In the genomic region with DNA sequence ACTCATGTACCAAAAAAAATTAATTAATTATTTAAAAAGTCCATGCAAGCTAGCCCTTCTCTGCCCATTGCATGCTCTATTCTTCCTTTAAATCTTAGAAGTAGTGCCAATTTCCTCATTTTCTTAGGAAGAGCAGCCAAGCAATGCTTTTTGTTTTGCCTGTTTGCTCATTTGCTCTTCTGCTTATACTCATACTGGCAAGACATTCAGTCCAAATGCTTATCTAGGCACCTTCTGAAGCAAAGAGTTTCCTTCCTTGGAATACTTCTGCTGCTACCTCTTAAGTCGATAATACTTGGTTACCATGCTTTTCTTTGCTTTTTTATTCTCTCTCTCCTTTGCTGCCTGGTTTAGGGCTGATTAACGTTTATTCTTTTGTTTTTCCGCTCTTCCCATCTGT, we compare ENCODE assay signal across 36 cellular contexts.
"Had no signal": no experiment of that assay in that cellular context is flagged by ENCODE, and none has a peak within 500 bp of the region (broad histone marks: within the 10 kb centered on the region; RNA-seq: fewer than 3 reads in every experiment).

No MANE protein-coding gene starts in this region.

- DNase-seq: activated CD4-positive, alpha-beta memory T cell treated with anti-CD3 and anti-CD28 coated beads for 36 hours; activated CD4-positive, alpha-beta T cell treated with anti-CD3 and anti-CD28 coated beads for 36 hours; activated CD4-positive, alpha-beta T cell treated with anti-CD3 and anti-CD28 coated beads, Interleukin-2, amount 10 ng/mL, durations not matched to agents 24 days and 14 days; activated CD4-positive, CD25-positive, alpha-beta regulatory T cell; activated CD4-positive, CD25-positive, alpha-beta regulatory T cell treated with anti-CD3 and anti-CD28 coated beads, Interleukin-2, amount 50 U/mL, for 72 hours; activated CD8-positive, alpha-beta memory T cell treated with anti-CD3 and anti-CD28 coated beads, Interleukin-2, amount 10 ng/mL, durations not matched to agents 7 days and 5 days; activated CD8-positive, alpha-beta memory T cell treated with anti-CD3 and anti-CD28 coated beads, Interleukin-2, amount 50 U/mL, for 4 hours; activated CD8-positive, alpha-beta T cell treated with anti-CD3 and anti-CD28 coated beads, Interleukin-2, amount 10 ng/mL, durations not matched to agents 7 days and 5 days; activated effector memory CD4-positive, alpha-beta T cell treated with anti-CD3 and anti-CD28 coated beads, Interleukin-2, amount 50 U/mL, for 16 hours; activated naive CD4-positive, alpha-beta T cell treated with anti-CD3 and anti-CD28 coated beads for 36 hours; activated naive CD8-positive, alpha-beta T cell treated with anti-CD3 and anti-CD28 coated beads for 36 hours; activated naive CD8-positive, alpha-beta T cell treated with anti-CD3 and anti-CD28 coated beads, Interleukin-2, amount 50 U/mL, for 24 hours; activated T-cell treated with anti-CD3 and anti-CD28 coated beads, Interleukin-2, amount 50 U/mL, for 1 hour; activated T-cell treated with anti-CD3 and anti-CD28 coated beads, Interleukin-2, amount 50 U/mL, for 48 hours; adrenal gland; amygdala; aorta; central memory CD4-positive, alpha-beta T cell; cerebellar nuclear complex; colonic mucosa; dorsolateral prefrontal cortex; effector memory CD4-positive, alpha-beta T cell; endodermal cell; foreskin keratinocyte; gastrocnemius medialis; glutamatergic neuron; heart left ventricle; T-helper 2 cell had no signal

- H3K4me3 ChIP-seq: adrenal gland, breast epithelium, cardiac muscle cell, colonic mucosa, dorsolateral prefrontal cortex, gastrocnemius medialis, heart left ventricle had no signal

- H3K36me3 Mint-ChIP-seq: activated CD4-positive, alpha-beta memory T cell treated with anti-CD3 and anti-CD28 coated beads for 36 hours; activated CD8-positive, alpha-beta memory T cell treated with anti-CD3 and anti-CD28 coated beads, Interleukin-2, amount 10 ng/mL, durations not matched to agents 7 days and 5 days; activated naive CD4-positive, alpha-beta T cell treated with anti-CD3 and anti-CD28 coated beads, Interleukin-2, amount 50 U/mL, for 24 hours; activated naive CD8-positive, alpha-beta T cell treated with anti-CD3 and anti-CD28 coated beads for 36 hours; brain had no signal

- H3K27me3 Mint-ChIP-seq: activated CD4-positive, alpha-beta memory T cell treated with anti-CD3 and anti-CD28 coated beads for 36 hours; activated CD4-positive, alpha-beta T cell treated with anti-CD3 and anti-CD28 coated beads for 36 hours; activated CD4-positive, alpha-beta T cell treated with anti-CD3 and anti-CD28 coated beads, Interleukin-2, amount 10 ng/mL, durations not matched to agents 24 days and 14 days; activated CD8-positive, alpha-beta memory T cell treated with anti-CD3 and anti-CD28 coated beads, Interleukin-2, amount 10 ng/mL, durations not matched to agents 7 days and 5 days; activated naive CD4-positive, alpha-beta T cell treated with anti-CD3 and anti-CD28 coated beads, Interleukin-2, amount 50 U/mL, for 24 hours; activated naive CD8-positive, alpha-beta T cell treated with anti-CD3 and anti-CD28 coated beads for 36 hours; activated naive CD8-positive, alpha-beta T cell treated with anti-CD3 and anti-CD28 coated beads, Interleukin-2, amount 50 U/mL, for 24 hours; dendritic cell treated with granulocyte-macrophage colony-stimulating factor and Interleukin-4, amounts not matched to agents 40 ng/mL and 50 ng/mL, for 4 days had no signal

- H3K4me1 Mint-ChIP-seq: activated CD4-positive, alpha-beta T cell treated with anti-CD3 and anti-CD28 coated beads, Interleukin-2, amount 10 ng/mL, durations not matched to agents 24 days and 14 days; activated CD8-positive, alpha-beta memory T cell treated with anti-CD3 and anti-CD28 coated beads, Interleukin-2, amount 10 ng/mL, durations not matched to agents 7 days and 5 days; activated naive CD4-positive, alpha-beta T cell treated with anti-CD3 and anti-CD28 coated beads, Interleukin-2, amount 50 U/mL, for 24 hours; activated naive CD8-positive, alpha-beta T cell treated with anti-CD3 and anti-CD28 coated beads for 36 hours; activated naive CD8-positive, alpha-beta T cell treated with anti-CD3 and anti-CD28 coated beads, Interleukin-2, amount 50 U/mL, for 24 hours; endodermal cell had no signal

- H3K4me1 ChIP-seq: adrenal gland, breast epithelium, colonic mucosa, foreskin keratinocyte, gastrocnemius medialis, heart left ventricle had no signal

- ATAC-seq: activated CD4-positive, alpha-beta T cell treated with anti-CD3 and anti-CD28 coated beads for 36 hours; activated CD8-positive, alpha-beta memory T cell treated with anti-CD3 and anti-CD28 coated beads, Interleukin-2, amount 10 ng/mL, durations not matched to agents 7 days and 5 days; activated CD8-positive, alpha-beta T cell treated with anti-CD3 and anti-CD28 coated beads, Interleukin-2, amount 10 ng/mL, durations not matched to agents 7 days and 5 days; activated naive CD8-positive, alpha-beta T cell treated with anti-CD3 and anti-CD28 coated beads, Interleukin-2, amount 50 U/mL, for 24 hours; esophagus mucosa; foreskin keratinocyte; gastrocnemius medialis; heart left ventricle had no signal

- H3K4me3 Mint-ChIP-seq: activated CD4-positive, alpha-beta memory T cell treated with anti-CD3 and anti-CD28 coated beads for 36 hours; activated CD4-positive, alpha-beta T cell treated with anti-CD3 and anti-CD28 coated beads for 36 hours; activated CD4-positive, alpha-beta T cell treated with anti-CD3 and anti-CD28 coated beads, Interleukin-2, amount 10 ng/mL, durations not matched to agents 24 days and 14 days; activated CD8-positive, alpha-beta memory T cell treated with anti-CD3 and anti-CD28 coated beads, Interleukin-2, amount 10 ng/mL, durations not matched to agents 7 days and 5 days; activated CD8-positive, alpha-beta T cell treated with anti-CD3 and anti-CD28 coated beads, Interleukin-2, amount 10 ng/mL, durations not matched to agents 7 days and 5 days; activated naive CD4-positive, alpha-beta T cell treated with anti-CD3 and anti-CD28 coated beads for 36 hours; activated naive CD4-positive, alpha-beta T cell treated with anti-CD3 and anti-CD28 coated beads, Interleukin-2, amount 50 U/mL, for 24 hours; activated naive CD8-positive, alpha-beta T cell treated with anti-CD3 and anti-CD28 coated beads for 36 hours; activated naive CD8-positive, alpha-beta T cell treated with anti-CD3 and anti-CD28 coated beads, Interleukin-2, amount 50 U/mL, for 24 hours; activated T-helper 1 cell treated with anti-CD3 and anti-CD28 coated beads, Interleukin-12 subunit alpha, Interleukin-12 subunit beta, Interleukin-2, Interleukin-4 antibody, amounts not matched to agents 30 ng/mL and 10 ng/mL and 1 ng/mL, durations not matched to agents 14 hours and 24 hours and 36 hours; brain; dendritic cell treated with granulocyte-macrophage colony-stimulating factor and Interleukin-4, amounts not matched to agents 40 ng/mL and 50 ng/mL, for 4 days; endodermal cell had no signal

- H3K27me3 ChIP-seq: adrenal gland, breast epithelium, cardiac muscle cell, colonic mucosa, foreskin keratinocyte, gastrocnemius medialis, heart left ventricle had no signal

- H3K36me3 ChIP-seq: adrenal gland, breast epithelium, cardiac muscle cell, colonic mucosa, gastrocnemius medialis, heart left ventricle had no signal

- H3K9me3 ChIP-seq: adrenal gland, colonic mucosa, gastrocnemius medialis had no signal

- H3K27ac ChIP-seq: adrenal gland, breast epithelium, cardiac muscle cell, colonic mucosa, dorsolateral prefrontal cortex, foreskin keratinocyte, gastrocnemius medialis, heart left ventricle had no signal

- H3K27ac Mint-ChIP-seq: activated CD4-positive, alpha-beta memory T cell treated with anti-CD3 and anti-CD28 coated beads for 36 hours; activated CD4-positive, alpha-beta T cell treated with anti-CD3 and anti-CD28 coated beads for 36 hours; activated CD4-positive, alpha-beta T cell treated with anti-CD3 and anti-CD28 coated beads, Interleukin-2, amount 10 ng/mL, durations not matched to agents 24 days and 14 days; activated CD8-positive, alpha-beta memory T cell treated with anti-CD3 and anti-CD28 coated beads, Interleukin-2, amount 10 ng/mL, durations not matched to agents 7 days and 5 days; activated CD8-positive, alpha-beta T cell treated with anti-CD3 and anti-CD28 coated beads, Interleukin-2, amount 10 ng/mL, durations not matched to agents 7 days and 5 days; activated naive CD4-positive, alpha-beta T cell treated with anti-CD3 and anti-CD28 coated beads for 36 hours; activated naive CD4-positive, alpha-beta T cell treated with anti-CD3 and anti-CD28 coated beads, Interleukin-2, amount 50 U/mL, for 24 hours; activated naive CD8-positive, alpha-beta T cell treated with anti-CD3 and anti-CD28 coated beads for 36 hours; activated naive CD8-positive, alpha-beta T cell treated with anti-CD3 and anti-CD28 coated beads, Interleukin-2, amount 50 U/mL, for 24 hours; activated T-helper 1 cell treated with anti-CD3 and anti-CD28 coated beads, Interleukin-12 subunit alpha, Interleukin-12 subunit beta, Interleukin-2, Interleukin-4 antibody, amounts not matched to agents 30 ng/mL and 10 ng/mL and 1 ng/mL, durations not matched to agents 14 hours and 24 hours and 36 hours; activated T-helper 2 cell treated with anti-CD3 and anti-CD28 coated beads, Interferon-gamma antibody, Interleukin-2, Interleukin-4, amounts not matched to agents 10 μg/mL and 5 μg/mL and 100 μg/mL, durations not matched to agents 14 hours and 24 hours and 36 hours; brain; dendritic cell treated with granulocyte-macrophage colony-stimulating factor and Interleukin-4, amounts not matched to agents 40 ng/mL and 50 ng/mL, for 4 days; endodermal cell had no signal
